In the genomic region with DNA sequence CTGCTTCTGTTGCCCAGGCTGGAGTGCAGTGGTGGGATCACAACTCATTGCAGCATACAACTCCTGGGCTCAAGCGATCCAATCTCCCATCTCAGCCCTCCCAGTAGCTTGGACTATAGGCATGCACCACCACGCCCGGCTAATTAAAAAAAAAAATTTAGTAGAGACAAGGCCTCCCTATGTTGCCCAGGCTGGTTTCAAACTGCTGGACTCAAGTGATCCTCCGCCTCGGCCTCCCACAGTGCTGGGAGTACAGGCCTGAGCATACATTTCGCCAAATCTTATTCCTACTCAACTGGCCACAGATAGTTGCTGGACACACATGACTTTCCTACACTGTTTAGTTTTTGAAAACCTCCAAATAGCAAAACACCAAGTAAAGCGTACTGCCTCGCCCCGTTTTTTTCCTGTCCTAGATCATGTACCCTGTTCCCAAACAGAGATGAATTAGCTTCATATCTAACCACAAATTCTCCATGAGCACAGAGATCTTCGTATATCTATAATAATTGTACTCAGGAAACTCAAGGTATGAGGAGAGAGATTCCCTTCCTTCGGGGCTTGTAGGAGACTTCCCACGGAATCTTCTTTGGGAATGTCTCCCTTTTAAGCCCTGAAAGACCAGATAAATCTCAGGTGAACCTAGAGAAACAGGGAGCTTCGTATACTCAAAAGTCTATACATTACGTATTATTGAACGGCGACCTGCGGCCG, we compare ENCODE assay signal across 8 cellular contexts. TPM values are rescaled to one million over a fixed set of nuclear protein-coding genes. Genes with fewer than 3 reads are reported as not detected.
DNase-seq lines count a peak whose midpoint lies in the region; ATAC-seq and TF ChIP-seq lines count a peak whose summit lies in the region.

No MANE protein-coding gene starts in this region.

- H3K9ac ChIP-seq in NT2/D1 (ENCODE audit: insufficient read length, low read depth): peak overlapping the region; percentile 67
- H3K9ac ChIP-seq in trophoblast cell (ENCODE audit: low read length): no peak overlapping the region

- H3K14ac ChIP-seq in trophoblast cell (ENCODE audit: low read length): no peak overlapping the region

- H3K79me2 ChIP-seq in trophoblast cell (ENCODE audit: control insufficient read depth, insufficient read depth, low read length, poor library complexity): peaks cover 11% of the 10 kb centered on the region

- H3K4me1 Mint-ChIP-seq in endothelial cell (ENCODE audit: unreplicated experiment): peaks cover 22% of the 10 kb centered on the region

- no peak overlapping the region for H3K23ac ChIP-seq in trophoblast cell (ENCODE audit: low read length)

- no peak overlapping the region for H2BK5ac ChIP-seq in trophoblast cell (ENCODE audit: low read depth, low read length, poor library complexity)

- H3K36me3 ChIP-seq in NT2/D1 (ENCODE audit: insufficient read depth, insufficient read length, low read length) (peaks cover 18% of the 10 kb centered on the region), trophoblast cell (ENCODE audit: control insufficient read depth in 1 of 2, insufficient read depth in 2 of 2, low read length in 2 of 2) (no peaks in the 10 kb centered on the region)

- H3K9me3 ChIP-seq in NT2/D1 (ENCODE audit: insufficient read depth, low read length) (peaks cover 17% of the 10 kb centered on the region), trophoblast cell (ENCODE audit: insufficient read depth, low read depth, low read length) (no peaks in the 10 kb centered on the region)

- peak overlapping the region; percentile 76 for H2AK5ac ChIP-seq in trophoblast cell (ENCODE audit: low read length)

- H4K12ac ChIP-seq in trophoblast cell (ENCODE audit: low read depth, low read length): peak overlapping the region; percentile 44

- H3K4ac ChIP-seq in trophoblast cell (ENCODE audit: low read depth, low read length): no peak overlapping the region

- no peak for ATAC-seq in GM21717 (IDR thresholded peaks at IDR 0.05; ENCODE audit: unreplicated experiment)
- no peak for ATAC-seq in HG03469 (IDR thresholded peaks at IDR 0.05; ENCODE audit: unreplicated experiment)

- WGBS in trophoblast cell (ENCODE audit: extremely low coverage, insufficient coverage, insufficient read length): no CpG with 5 or more reads among the region's 18 CpGs

- peaks cover 5% of the 10 kb centered on the region for H3K27me3 Mint-ChIP-seq in endothelial cell (ENCODE audit: unreplicated experiment)

- H2BK12ac ChIP-seq in trophoblast cell (ENCODE audit: low read length): no peak overlapping the region

- H3K4me3 Mint-ChIP-seq in endothelial cell (ENCODE audit: unreplicated experiment): peak overlapping the region; percentile 99

- no peak overlapping the region for H3K18ac ChIP-seq in trophoblast cell (ENCODE audit: low read length)

- H3K4me2 ChIP-seq in trophoblast cell (ENCODE audit: low read length): peak overlapping the region; percentile 74

- H3K4me1 ChIP-seq in NT2/D1 (ENCODE audit: insufficient read depth, insufficient read length) (no peaks in the 10 kb centered on the region), trophoblast cell (ENCODE audit: control insufficient read depth in 1 of 2, insufficient read depth in 2 of 2, low read length in 2 of 2) (peaks cover 0 to 3% of the 10 kb centered on the region in 2 experiments)

- no peak for TF ChIP-seq CTCF in endothelial cell (IDR thresholded peaks at IDR 0.05; ENCODE audit: unreplicated experiment)

- peaks cover 7% of the 10 kb centered on the region for H3K79me1 ChIP-seq in trophoblast cell (ENCODE audit: low read length)

- peak overlapping the region; percentile 68 for H3K4me3 ChIP-seq in GM08714 (ENCODE audit: low read length)
- H3K4me3 ChIP-seq in NT2/D1 (ENCODE audit: insufficient read length, low read depth): peak overlapping the region; percentile 62
- H3K4me3 ChIP-seq in trophoblast cell (ENCODE audit: low read depth, low read length): no peak overlapping the region

- H2BK120ac ChIP-seq in trophoblast cell (ENCODE audit: insufficient read depth, low read length, poor library complexity): no peak overlapping the region

- H3K27me3 ChIP-seq in NT2/D1 (ENCODE audit: insufficient read depth, insufficient read length): no peaks in the 10 kb centered on the region
- H3K27me3 ChIP-seq in trophoblast cell (ENCODE audit: insufficient read depth, low read length): no peaks in the 10 kb centered on the region

- DNase-seq in NT2/D1 (ENCODE audit: low read depth, low spot score) (no peak), endothelial cell (ENCODE audit: low spot score) (no peak), trophoblast cell (no peak), SIG-M5 (lab: John Stamatoyannopoulos, UW) (no peak)
- DNase-seq in stimulated activated CD4-positive, alpha-beta T cell treated with anti-CD3 and anti-CD28 coated beads, Interleukin-1b, Interleukin-23, amount 100 ng/mL, for 48 hours: no peak

- H3K9me3 Mint-ChIP-seq in endothelial cell (ENCODE audit: unreplicated experiment): no peaks in the 10 kb centered on the region

- peak overlapping the region; percentile 11 for H4K91ac ChIP-seq in trophoblast cell (ENCODE audit: low read depth, low read length)

- H3K36me3 Mint-ChIP-seq in endothelial cell (ENCODE audit: low read depth, unreplicated experiment): peaks cover 4% of the 10 kb centered on the region

- H2AFZ ChIP-seq in trophoblast cell (ENCODE audit: insufficient read depth, low read length, poor library complexity): no peak overlapping the region

- peak overlapping the region; percentile 72 for H4K8ac ChIP-seq in trophoblast cell (ENCODE audit: low read depth, low read length)

- H3K27ac Mint-ChIP-seq in endothelial cell (ENCODE audit: unreplicated experiment): peak overlapping the region; percentile 90

- H3K27ac ChIP-seq in trophoblast cell (ENCODE audit: low read depth, low read length): no peak overlapping the region

RNA-seq across cellular contexts. Expression of gene C2orf69, which starts 0.6 kb away (rescaled TPM):
- total RNA-seq in endothelial cell (ENCODE audit: unreplicated experiment): 16.1 TPM
- 7.7 and 7.9 TPM in 2 replicates for polyA plus RNA-seq in trophoblast cell (2013)

RNA-seq across cellular contexts. Expression of gene TYW5, which starts 44.8 kb away (rescaled TPM):
- total RNA-seq in endothelial cell (ENCODE audit: unreplicated experiment): 8.3 TPM
- 4.1 and 4.4 TPM in 2 replicates for polyA plus RNA-seq in trophoblast cell (2013)

RNA-seq across cellular contexts. Expression of gene MAIP1, which starts 44.9 kb away (rescaled TPM):
- 18.0 TPM for total RNA-seq in endothelial cell (ENCODE audit: unreplicated experiment)
- polyA plus RNA-seq in trophoblast cell (2013): 17.8 and 18.6 TPM in 2 replicates

RNA-seq across cellular contexts. Expression of gene FTCDNL1, which starts 59.5 kb away (rescaled TPM):
- 1.0 TPM for total RNA-seq in endothelial cell (ENCODE audit: unreplicated experiment)
- 0.22 TPM in 2 replicates for polyA plus RNA-seq in trophoblast cell (2013)
